ENCODE assay signal across 1 cellular context in the genomic region with DNA sequence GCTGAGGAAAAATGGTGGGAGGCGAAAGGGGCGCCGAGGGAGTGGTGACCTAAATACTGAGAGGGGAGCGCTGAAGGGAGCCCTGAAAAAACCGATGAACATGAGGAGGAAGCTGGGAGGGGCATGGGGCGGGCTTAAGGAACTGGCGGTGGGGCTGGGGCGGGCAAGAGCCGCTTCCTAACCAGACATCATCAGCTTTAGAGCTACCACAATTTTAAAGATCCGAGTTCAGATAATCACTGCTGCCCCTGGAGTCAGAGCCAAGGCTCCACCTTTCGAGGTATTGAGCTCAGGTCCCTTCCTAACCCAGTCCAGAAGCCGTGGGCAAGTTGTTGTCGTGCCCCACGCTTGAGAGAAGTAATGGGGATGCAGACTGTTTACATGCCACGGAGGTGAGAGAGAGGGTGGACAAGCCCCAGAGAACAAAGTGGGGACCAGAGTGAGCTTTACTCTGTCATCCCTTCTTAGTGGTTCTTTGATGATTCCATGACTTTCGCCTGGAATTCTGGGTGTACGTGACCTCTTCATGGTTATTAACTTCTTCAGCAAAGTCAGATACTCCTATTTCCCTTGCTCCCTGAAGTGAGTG.
TF ChIP-seq lines count a peak whose summit lies in the region.

No MANE protein-coding gene starts in this region.

TF ChIP-seq in K562, 482 proteins besides CTCF, POLR2A, EP300 and RAD21 (continues in another document):
- TF ChIP-seq LCOR (CRISPR knock-in tag; IDR thresholded peaks at IDR 0.05) = no peak
- no peak for TF ChIP-seq SMAD1 (IDR thresholded peaks at IDR 0.05; ENCODE audit: low read depth, low read length, partially characterized antibody)
- 0 out of 2 replicates have a peak, but pooled peaks have one; percentile 5 for TF ChIP-seq MYNN (IDR thresholded peaks at IDR 0.05)
- no peak for TF ChIP-seq MYNN (CRISPR knock-in tag; IDR thresholded peaks at IDR 0.05)
- TF ChIP-seq, protein P1, sequence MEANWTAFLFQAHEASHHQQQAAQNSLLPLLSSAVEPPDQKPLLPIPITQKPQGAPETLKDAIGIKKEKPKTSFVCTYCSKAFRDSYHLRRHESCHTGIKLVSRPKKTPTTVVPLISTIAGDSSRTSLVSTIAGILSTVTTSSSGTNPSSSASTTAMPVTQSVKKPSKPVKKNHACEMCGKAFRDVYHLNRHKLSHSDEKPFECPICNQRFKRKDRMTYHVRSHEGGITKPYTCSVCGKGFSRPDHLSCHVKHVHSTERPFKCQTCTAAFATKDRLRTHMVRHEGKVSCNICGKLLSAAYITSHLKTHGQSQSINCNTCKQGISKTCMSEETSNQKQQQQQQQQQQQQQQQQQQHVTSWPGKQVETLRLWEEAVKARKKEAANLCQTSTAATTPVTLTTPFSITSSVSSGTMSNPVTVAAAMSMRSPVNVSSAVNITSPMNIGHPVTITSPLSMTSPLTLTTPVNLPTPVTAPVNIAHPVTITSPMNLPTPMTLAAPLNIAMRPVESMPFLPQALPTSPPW (CRISPR knock-in tag; IDR thresholded peaks at IDR 0.05) = no peak
- TF ChIP-seq ZNF384 (IDR thresholded peaks at IDR 0.05; ENCODE audit: low read depth, low read length) = no peak
- TF ChIP-seq RBM15 (IDR thresholded peaks at IDR 0.05; ENCODE audit: insufficient read depth, low read length) = no peak
- TF ChIP-seq PHF20 (IDR thresholded peaks at IDR 0.05; ENCODE audit: partially characterized antibody) = peak; percentile 66
- TF ChIP-seq SRF (CRISPR knock-in tag; IDR thresholded peaks at IDR 0.05) = 0 out of 4 replicates have a peak, but pooled peaks of 1 of the 2 experiments have one; percentile 39
- peak; percentile 97; the same call in 1 of the 2 replicates for TF ChIP-seq NKRF (IDR thresholded peaks at IDR 0.05; ENCODE audit: borderline replicate concordance)
- TF ChIP-seq MNT (conservative IDR thresholded peaks at IDR 0.05) = 0 out of 4 replicates have a peak, but pooled peaks of 1 of the 2 experiments have one; percentile 78
- TF ChIP-seq FOXJ3 (CRISPR knock-in tag; IDR thresholded peaks at IDR 0.05) = no peak
- TF ChIP-seq ETV6 (IDR thresholded peaks at IDR 0.05; ENCODE audit: borderline replicate concordance in 1 of 2, low read depth in 2 of 2, low read length in 1 of 2) = 0 out of 4 replicates have a peak, but pooled peaks of 1 of the 2 experiments have one; percentile 13
- no peak for TF ChIP-seq ETV6 (CRISPR knock-in tag; IDR thresholded peaks at IDR 0.05; ENCODE audit: borderline replicate concordance)
- peak in 1 of 2 experiments; percentile 35; a peak in 1 of 4 replicates for TF ChIP-seq TEAD1 (CRISPR knock-in tag; IDR thresholded peaks at IDR 0.05)
- TF ChIP-seq ZNF24 (IDR thresholded peaks at IDR 0.05) = no peak
- no peak for TF ChIP-seq ZBTB34 (CRISPR knock-in tag; IDR thresholded peaks at IDR 0.05)
- no peak for TF ChIP-seq ZC3H11A (IDR thresholded peaks at IDR 0.05; ENCODE audit: low read depth, low read length)
- 0 out of 2 replicates have a peak, but pooled peaks have one; percentile 5 for TF ChIP-seq JUN (IDR thresholded peaks at IDR 0.05; ENCODE audit: borderline replicate concordance, low read depth, low read length)
- TF ChIP-seq JUN (CRISPR knock-in tag; IDR thresholded peaks at IDR 0.05; ENCODE audit: borderline replicate concordance) = no peak
- TF ChIP-seq FOSL1 (tag; conservative IDR thresholded peaks at IDR 0.05) = no peak
- no peak for TF ChIP-seq ZNF263 (CRISPR knock-in tag; IDR thresholded peaks at IDR 0.05; ENCODE audit: borderline replicate concordance)
- 0 out of 4 replicates have a peak, but pooled peaks of 1 of the 2 experiments have one; percentile 79 for TF ChIP-seq SIN3A (IDR thresholded peaks at IDR 0.05; ENCODE audit: borderline replicate concordance in 2 of 2, control insufficient read depth in 1 of 2, low read depth in 2 of 2, low read length in 2 of 2)
- TF ChIP-seq, protein P2, sequence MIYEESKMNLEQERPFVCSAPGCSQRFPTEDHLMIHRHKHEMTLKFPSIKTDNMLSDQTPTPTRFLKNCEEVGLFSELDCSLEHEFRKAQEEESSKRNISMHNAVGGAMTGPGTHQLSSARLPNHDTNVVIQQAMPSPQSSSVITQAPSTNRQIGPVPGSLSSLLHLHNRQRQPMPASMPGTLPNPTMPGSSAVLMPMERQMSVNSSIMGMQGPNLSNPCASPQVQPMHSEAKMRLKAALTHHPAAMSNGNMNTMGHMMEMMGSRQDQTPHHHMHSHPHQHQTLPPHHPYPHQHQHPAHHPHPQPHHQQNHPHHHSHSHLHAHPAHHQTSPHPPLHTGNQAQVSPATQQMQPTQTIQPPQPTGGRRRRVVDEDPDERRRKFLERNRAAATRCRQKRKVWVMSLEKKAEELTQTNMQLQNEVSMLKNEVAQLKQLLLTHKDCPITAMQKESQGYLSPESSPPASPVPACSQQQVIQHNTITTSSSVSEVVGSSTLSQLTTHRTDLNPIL (CRISPR knock-in tag; IDR thresholded peaks at IDR 0.05) = no peak
- TF ChIP-seq, protein P3, sequence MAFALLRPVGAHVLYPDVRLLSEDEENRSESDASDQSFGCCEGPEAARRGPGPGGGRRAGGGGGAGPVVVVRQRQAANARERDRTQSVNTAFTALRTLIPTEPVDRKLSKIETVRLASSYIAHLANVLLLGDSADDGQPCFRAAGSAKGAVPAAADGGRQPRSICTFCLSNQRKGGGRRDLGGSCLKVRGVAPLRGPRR (CRISPR knock-in tag; IDR thresholded peaks at IDR 0.05) = no peak
- 0 out of 2 replicates have a peak, but pooled peaks have one; percentile 37 for TF ChIP-seq ERF (CRISPR knock-in tag; IDR thresholded peaks at IDR 0.05)
- no peak for TF ChIP-seq ZNF436 (CRISPR knock-in tag; IDR thresholded peaks at IDR 0.05)
- TF ChIP-seq HMG20B (CRISPR knock-in tag; IDR thresholded peaks at IDR 0.05) = no peak
- TF ChIP-seq, protein P4, sequence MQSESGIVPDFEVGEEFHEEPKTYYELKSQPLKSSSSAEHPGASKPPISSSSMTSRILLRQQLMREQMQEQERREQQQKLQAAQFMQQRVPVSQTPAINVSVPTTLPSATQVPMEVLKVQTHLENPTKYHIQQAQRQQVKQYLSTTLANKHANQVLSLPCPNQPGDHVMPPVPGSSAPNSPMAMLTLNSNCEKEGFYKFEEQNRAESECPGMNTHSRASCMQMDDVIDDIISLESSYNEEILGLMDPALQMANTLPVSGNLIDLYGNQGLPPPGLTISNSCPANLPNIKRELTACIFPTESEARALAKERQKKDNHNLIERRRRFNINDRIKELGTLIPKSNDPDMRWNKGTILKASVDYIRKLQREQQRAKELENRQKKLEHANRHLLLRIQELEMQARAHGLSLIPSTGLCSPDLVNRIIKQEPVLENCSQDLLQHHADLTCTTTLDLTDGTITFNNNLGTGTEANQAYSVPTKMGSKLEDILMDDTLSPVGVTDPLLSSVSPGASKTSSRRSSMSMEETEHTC (IDR thresholded peaks at IDR 0.05) = no peak
- no peak for TF ChIP-seq YY1 (IDR thresholded peaks at IDR 0.05; ENCODE audit: borderline replicate concordance in 1 of 3, control insufficient read depth in 1 of 3, extremely low read depth in 1 of 3, insufficient read depth in 3 of 3, insufficient read length in 1 of 3, insufficient replicate concordance in 2 of 3, low read depth in 1 of 3, low read length in 2 of 3)
- no peak for TF ChIP-seq ZNF444 (CRISPR knock-in tag; IDR thresholded peaks at IDR 0.05)
- no peak for TF ChIP-seq HMGN3 (IDR thresholded peaks at IDR 0.05; ENCODE audit: borderline replicate concordance, extremely low read depth, insufficient read length, low read depth, low read length)
- no peak for TF ChIP-seq ESRRB (CRISPR knock-in tag; IDR thresholded peaks at IDR 0.05; ENCODE audit: borderline replicate concordance)
- no peak for TF ChIP-seq DMBX1 (CRISPR knock-in tag; IDR thresholded peaks at IDR 0.05; ENCODE audit: borderline replicate concordance)
- 0 out of 2 replicates have a peak, but pooled peaks have one; percentile 1 for TF ChIP-seq ZBTB7A (IDR thresholded peaks at IDR 0.05; ENCODE audit: borderline replicate concordance, control insufficient read depth, low read depth, low read length)
- TF ChIP-seq FOXP1 (CRISPR knock-in tag; IDR thresholded peaks at IDR 0.05) = peak; percentile 74; the same call in 1 of the 2 replicates
- TF ChIP-seq ESRRA (IDR thresholded peaks at IDR 0.05; ENCODE audit: borderline replicate concordance, low read depth) = no peak
- no peak for TF ChIP-seq ZNF197 (CRISPR knock-in tag; IDR thresholded peaks at IDR 0.05; ENCODE audit: low read depth)
- no peak for TF ChIP-seq THRAP3 (IDR thresholded peaks at IDR 0.05; ENCODE audit: borderline replicate concordance)
- TF ChIP-seq SREBF2 (CRISPR knock-in tag; IDR thresholded peaks at IDR 0.05) = no peak
- TF ChIP-seq ZFP1 (CRISPR knock-in tag; IDR thresholded peaks at IDR 0.05) = no peak
- TF ChIP-seq, protein P5, sequence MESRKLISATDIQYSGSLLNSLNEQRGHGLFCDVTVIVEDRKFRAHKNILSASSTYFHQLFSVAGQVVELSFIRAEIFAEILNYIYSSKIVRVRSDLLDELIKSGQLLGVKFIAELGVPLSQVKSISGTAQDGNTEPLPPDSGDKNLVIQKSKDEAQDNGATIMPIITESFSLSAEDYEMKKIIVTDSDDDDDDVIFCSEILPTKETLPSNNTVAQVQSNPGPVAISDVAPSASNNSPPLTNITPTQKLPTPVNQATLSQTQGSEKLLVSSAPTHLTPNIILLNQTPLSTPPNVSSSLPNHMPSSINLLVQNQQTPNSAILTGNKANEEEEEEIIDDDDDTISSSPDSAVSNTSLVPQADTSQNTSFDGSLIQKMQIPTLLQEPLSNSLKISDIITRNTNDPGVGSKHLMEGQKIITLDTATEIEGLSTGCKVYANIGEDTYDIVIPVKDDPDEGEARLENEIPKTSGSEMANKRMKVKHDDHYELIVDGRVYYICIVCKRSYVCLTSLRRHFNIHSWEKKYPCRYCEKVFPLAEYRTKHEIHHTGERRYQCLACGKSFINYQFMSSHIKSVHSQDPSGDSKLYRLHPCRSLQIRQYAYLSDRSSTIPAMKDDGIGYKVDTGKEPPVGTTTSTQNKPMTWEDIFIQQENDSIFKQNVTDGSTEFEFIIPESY (CRISPR knock-in tag; IDR thresholded peaks at IDR 0.05) = no peak
- 0 out of 2 replicates have a peak, but pooled peaks have one; percentile 24 for TF ChIP-seq SIN3B (IDR thresholded peaks at IDR 0.05; ENCODE audit: low read depth)
- no peak for TF ChIP-seq MTA3 (IDR thresholded peaks at IDR 0.05; ENCODE audit: borderline replicate concordance)
- TF ChIP-seq SOX6 (IDR thresholded peaks at IDR 0.05) = no peak
- no peak for TF ChIP-seq PML (IDR thresholded peaks at IDR 0.05; ENCODE audit: low read length)
- TF ChIP-seq MLLT1 (IDR thresholded peaks at IDR 0.05) = peak in 1 of 2 experiments; percentile 23; a peak in 1 of 4 replicates
- TF ChIP-seq XRCC4 (IDR thresholded peaks at IDR 0.05; ENCODE audit: extremely low read depth, insufficient read depth, insufficient read length) = no peak
- no peak for TF ChIP-seq CBX5 (IDR thresholded peaks at IDR 0.05; ENCODE audit: borderline replicate concordance, low read depth)
- no peak for TF ChIP-seq NR2C2 (CRISPR knock-in tag; IDR thresholded peaks at IDR 0.05)
- no peak; the same call in 1 of the 2 replicates for TF ChIP-seq NR2C2 (tag; IDR thresholded peaks at IDR 0.05)
- TF ChIP-seq HDAC2 (IDR thresholded peaks at IDR 0.05) = 0 out of 2 replicates have a peak, but pooled peaks have one; percentile 77
- no peak; the same call in 1 of the 2 replicates for TF ChIP-seq FOXJ2 (tag; IDR thresholded peaks at IDR 0.05)
